In genomic region chr9:111148994-111149759, GRCh38 we compare ENCODE assay signal across 10 cellular contexts.
DNase-seq lines count a peak whose midpoint lies in the region; ATAC-seq and TF ChIP-seq lines count a peak whose summit lies in the region.
"Had no signal": no experiment of that assay in that cellular context is flagged by ENCODE, and none has a peak within 500 bp of the region (broad histone marks: within the 10 kb centered on the region; RNA-seq: fewer than 3 reads in every experiment).

No MANE protein-coding gene starts in this region.

- H3K27ac ChIP-seq in BLaER1 treated with 17β-estradiol and CSF1 and Interleukin-3, amounts not matched to agents 10 nM and 100 nM: peak overlapping the region in 8 of 11 experiments; percentile 3 to 58 (median 44); a peak in 12 of 22 replicates
- no peak overlapping the region for H3K27ac ChIP-seq in Panc1 (ENCODE audit: low read length)
- H3K27ac ChIP-seq in heart left ventricle: peak overlapping the region in 1 of 12 donors; percentile 74

- CTCF ChIA-PET in Panc1 (lab: Charles Lee): no interaction called here

- WGBS in heart left ventricle, 4 donors: 80 to 90% (median 86%) methylated on average over 5 of the region's 5 CpGs

- peaks cover 19 to 38% (median 30%) of the 10 kb centered on the region in 10 experiments for H3K4me1 ChIP-seq in BLaER1 treated with 17β-estradiol and CSF1 and Interleukin-3, amounts not matched to agents 10 nM and 100 nM
- no peaks in the 10 kb centered on the region for H3K4me1 ChIP-seq in Panc1 (ENCODE audit: control insufficient read depth, insufficient read depth, low read length)
- peaks cover 0 to 20% (median 0%) of the 10 kb centered on the region in 12 donors for H3K4me1 ChIP-seq in heart left ventricle

- H3K4me3 ChIP-seq in BLaER1 treated with 17β-estradiol and CSF1 and Interleukin-3, amounts not matched to agents 10 nM and 100 nM: no peak overlapping the region
- H3K4me3 ChIP-seq in Panc1 (ENCODE audit: low read depth in 2 of 2, low read length in 2 of 2): no peak overlapping the region
- no peak overlapping the region for H3K4me3 ChIP-seq in heart left ventricle

- no TSS peak for BruUV-seq in Panc1 (replicated peaks; lab: Mats Ljungman, UMichigan)

- H3K9me3 ChIP-seq in BLaER1 treated with 17β-estradiol and CSF1 and Interleukin-3, amounts not matched to agents 10 nM and 100 nM (replicated peaks in 1 of 11): no peaks in the 10 kb centered on the region
- no peaks in the 10 kb centered on the region for H3K9me3 ChIP-seq in Panc1 (ENCODE audit: control insufficient read depth, insufficient read depth, low read depth, low read length)
- no peaks in the 10 kb centered on the region for H3K9me3 ChIP-seq in heart left ventricle

- TF ChIP-seq POLR2A in heart left ventricle (IDR thresholded peaks at IDR 0.05): no peak

- intact Hi-C loops in Panc1 (cut with micrococcal nuclease; ENCODE audit: unreplicated experiment): no loop called here
- intact Hi-C loops in heart left ventricle (cut with DNase I): no loop called here

- no peaks in the 10 kb centered on the region for H4K20me1 ChIP-seq in BLaER1 treated with 17β-estradiol and CSF1 and Interleukin-3, amounts not matched to agents 10 nM and 100 nM

- in situ Hi-C loops in Panc1 (cut with HindIII; ENCODE audit: low pct_unique_long_range_greater_than_20kb, low sequenced_read_pairs): no loop called here

- H3K27me3 ChIP-seq in BLaER1 treated with 17β-estradiol and CSF1 and Interleukin-3, amounts not matched to agents 10 nM and 100 nM: no peaks in the 10 kb centered on the region
- H3K27me3 ChIP-seq in Panc1 (ENCODE audit: control insufficient read depth, insufficient read depth, low read length): no peaks in the 10 kb centered on the region
- no peaks in the 10 kb centered on the region for H3K27me3 ChIP-seq in heart left ventricle

- POLR2A ChIA-PET in Panc1 (lab: Charles Lee): no interaction called here

- ATAC-seq in GM21576 (IDR thresholded peaks at IDR 0.05; ENCODE audit: unreplicated experiment) (peak; percentile 56), Panc1 (no peak), heart left ventricle (peak; percentile 37 to 53 (median 43)), HG03159 (IDR thresholded peaks at IDR 0.05; ENCODE audit: unreplicated experiment) (no peak), GM18858 (IDR thresholded peaks at IDR 0.05; ENCODE audit: unreplicated experiment) (no peak)

- no peak overlapping the region for H3K9ac ChIP-seq in BLaER1 treated with 17β-estradiol and CSF1 and Interleukin-3, amounts not matched to agents 10 nM and 100 nM

- no peak for DNase-seq in Panc1 (ENCODE audit: low read depth, low spot score)
- peak in 1 of 5 donors; percentile 47 for DNase-seq in heart left ventricle
- DNase-seq in GM19240 (ENCODE audit: insufficient read length, low spot score): no peak
- DNase-seq in COLO829 (ENCODE audit: low spot score): no peak
- DNase-seq: COR-L47, NCI-H2081 treated with DMSO at 0.1 percent for 48 hours had no signal

- H3K36me3 ChIP-seq in BLaER1 treated with 17β-estradiol and CSF1 and Interleukin-3, amounts not matched to agents 10 nM and 100 nM: no peaks in the 10 kb centered on the region
- H3K36me3 ChIP-seq in Panc1 (ENCODE audit: control insufficient read depth, insufficient read depth, low read length) (no peaks in the 10 kb centered on the region), heart left ventricle (no peaks in the 10 kb centered on the region)

- TF ChIP-seq CTCF in Panc1 (IDR thresholded peaks at IDR 0.05) (peak; percentile 26), heart left ventricle (IDR thresholded peaks at IDR 0.05) (no peak)

- peak overlapping the region; percentile 53 to 84 (median 65) for H3K4me2 ChIP-seq in BLaER1 treated with 17β-estradiol and CSF1 and Interleukin-3, amounts not matched to agents 10 nM and 100 nM

Comparison
In these comparisons a context has a peak if more than half of its experiments do, and no peak if none do; other contexts are left out.
1. ATAC-seq: peak in GM21576 (single experiment) and heart left ventricle (4 of 4); none in Panc1 (single experiment), HG03159 (single experiment) and GM18858 (single experiment).